ENCODE assay signal across 8 cellular contexts in the genomic region with DNA sequence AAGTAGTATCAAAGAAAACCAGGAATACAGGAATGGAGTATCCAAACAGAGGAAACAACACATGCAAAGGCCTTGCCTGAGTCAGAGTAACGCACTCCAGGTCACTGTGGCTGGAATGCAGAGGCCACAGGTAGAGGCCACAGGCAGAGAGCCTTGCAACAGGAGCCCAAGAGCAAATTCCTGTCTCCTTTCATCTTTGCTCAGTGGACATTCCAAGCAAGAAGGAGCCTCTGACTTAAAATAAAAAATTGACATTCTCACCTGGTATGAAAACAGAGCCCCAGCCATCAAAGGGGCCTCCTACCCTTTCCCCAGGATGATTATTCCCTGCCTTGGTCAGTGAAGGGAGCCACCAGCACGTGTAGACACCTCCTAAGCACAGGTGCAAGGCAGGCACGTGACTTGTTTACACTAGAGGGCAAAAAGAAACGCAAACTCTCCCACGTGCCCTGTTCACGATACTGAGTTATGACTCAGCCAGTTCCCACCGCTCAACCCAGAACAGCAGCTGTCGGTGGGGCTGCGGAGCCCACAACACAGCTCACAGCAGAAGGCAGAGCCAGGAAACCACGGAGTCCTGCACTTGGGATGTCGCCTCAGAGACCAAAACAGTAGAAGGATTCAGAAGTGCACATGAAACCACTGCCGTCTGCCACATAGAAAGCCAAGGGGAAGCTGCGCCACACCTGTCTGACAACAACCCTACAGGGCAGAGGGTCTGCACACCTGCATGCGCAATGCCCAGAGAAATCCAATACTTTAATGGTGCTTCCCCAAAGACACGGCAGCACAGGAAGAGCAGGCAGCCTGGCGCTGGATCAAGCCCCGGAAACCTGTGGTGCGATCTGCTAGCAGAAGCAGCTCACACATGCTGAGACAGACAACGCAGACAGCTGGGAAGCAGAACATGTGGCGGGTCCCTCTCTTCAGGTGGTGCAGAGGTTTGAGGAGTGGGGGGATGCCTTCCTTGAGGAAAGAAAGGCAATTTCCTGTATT. TPM values are rescaled to one million over a fixed set of nuclear protein-coding genes. Genes with fewer than 3 reads are reported as not detected.
DNase-seq lines count a peak whose midpoint lies in the region; ATAC-seq, FAIRE-seq and TF ChIP-seq lines count a peak whose summit lies in the region.

No MANE protein-coding gene starts in this region.

- intact Hi-C loops in thyroid gland (cut with DNase I) = no loop called here

- no peaks in the 10 kb centered on the region for H3K9me3 Mint-ChIP-seq in endodermal cell
- no peaks in the 10 kb centered on the region for H3K9me3 Mint-ChIP-seq in natural killer cell treated with Interleukin-12 subunit alpha and Interleukin-12 subunit beta and Interleukin-15 and Interleukin-18, amount 100 ng/mL, for 72 hours

- H3K9ac ChIP-seq in endodermal cell (ENCODE audit: extremely low read depth, low read length, poor library complexity, severe bottlenecking) = peak overlapping the region; percentile 29

- peak; percentile 8 to 84; a peak in 2 of 5 replicates for TF ChIP-seq EP300 in A549 (IDR thresholded peaks at IDR 0.05)

- TF ChIP-seq POLR2A in A549 (IDR thresholded peaks at IDR 0.05; ENCODE audit: low read length) = no peak
- TF ChIP-seq POLR2A in thyroid gland (IDR thresholded peaks at IDR 0.05) = no peak

- H3K9me3 ChIP-seq in A549 (peaks cover 6% of the 10 kb centered on the region; the same call in 1 of the 3 replicates), endodermal cell (ENCODE audit: control insufficient read depth, low read length) (peaks cover 7% of the 10 kb centered on the region), thyroid gland (no peaks in the 10 kb centered on the region)

- H3K4me3 Mint-ChIP-seq in endodermal cell = no peak overlapping the region
- H3K4me3 Mint-ChIP-seq in natural killer cell treated with Interleukin-12 subunit alpha and Interleukin-12 subunit beta and Interleukin-15 and Interleukin-18, amount 100 ng/mL, for 72 hours = peak overlapping the region; percentile 42

- FAIRE-seq in A549 (lab: Jason Lieb, UNC) = no peak

- H3K4me3 ChIP-seq in A549 (peak overlapping the region; percentile 22; the same call in 1 of the 3 replicates), endodermal cell (ENCODE audit: low read length) (no peak overlapping the region), thyroid gland (replicated peaks in 1 of 3) (no peak overlapping the region)

- H3K27me3 Mint-ChIP-seq in endodermal cell (ENCODE audit: insufficient read depth) = no peaks in the 10 kb centered on the region
- H3K27me3 Mint-ChIP-seq in natural killer cell treated with Interleukin-12 subunit alpha and Interleukin-12 subunit beta and Interleukin-15 and Interleukin-18, amount 100 ng/mL, for 72 hours = peaks cover 17 to 20% of the 10 kb centered on the region in 2 donors

- peak in 1 of 2 experiments; percentile 5; a peak in 2 of 5 replicates for TF ChIP-seq RAD21 in A549 (conservative IDR thresholded peaks at IDR 0.05 in 1 of 2, IDR thresholded peaks at IDR 0.05 in 1 of 2)

- H3K27ac Mint-ChIP-seq in endodermal cell = peak overlapping the region; percentile 83
- no peak overlapping the region for H3K27ac Mint-ChIP-seq in natural killer cell treated with Interleukin-12 subunit alpha and Interleukin-12 subunit beta and Interleukin-15 and Interleukin-18, amount 100 ng/mL, for 72 hours

- no peaks in the 10 kb centered on the region for H3K27me3 ChIP-seq in endodermal cell (ENCODE audit: control insufficient read depth, insufficient read depth, low read length, poor library complexity, severe bottlenecking)
- no peaks in the 10 kb centered on the region for H3K27me3 ChIP-seq in thyroid gland

- H3K36me3 Mint-ChIP-seq in endodermal cell (ENCODE audit: low read depth) = peaks cover 65% of the 10 kb centered on the region
- no peaks in the 10 kb centered on the region for H3K36me3 Mint-ChIP-seq in natural killer cell treated with Interleukin-12 subunit alpha and Interleukin-12 subunit beta and Interleukin-15 and Interleukin-18, amount 100 ng/mL, for 72 hours

- TF ChIP-seq CTCF in A549 (IDR thresholded peaks at IDR 0.05) = no peak
- TF ChIP-seq CTCF in endodermal cell (conservative IDR thresholded peaks at IDR 0.05) = no peak
- no peak for TF ChIP-seq CTCF in thyroid gland (IDR thresholded peaks at IDR 0.05)

- H3K4me1 ChIP-seq in A549 (peaks cover 85% of the 10 kb centered on the region), endodermal cell (ENCODE audit: control insufficient read depth, insufficient read depth, low read length) (peaks cover 42% of the 10 kb centered on the region), thyroid gland (peaks cover 8 to 44% of the 10 kb centered on the region in 2 donors)

- CTCF ChIA-PET in A549 (lab: Yijun Ruan, JAX) = interaction anchor here (0.8 to 3.1 kb wide), 9 partner anchors 8 to 74 kb away, joined by 3 to 12 read pairs (median 5); no protein-coding TSS in a partner anchor

- peak overlapping the region; percentile 93 to 94 for H3K27ac ChIP-seq in A549
- peak overlapping the region; percentile 3 for H3K27ac ChIP-seq in endodermal cell (ENCODE audit: low read depth, low read length)
- H3K27ac ChIP-seq in thyroid gland = peak overlapping the region in 2 of 3 donors; percentile 31 to 55

- H3K36me3 ChIP-seq in endodermal cell (ENCODE audit: control insufficient read depth, insufficient read depth, low read length) = peaks cover 93% of the 10 kb centered on the region
- no peaks in the 10 kb centered on the region for H3K36me3 ChIP-seq in thyroid gland

- peak; percentile 61 to 91 for DNase-seq in A549 (ENCODE audit: low read depth in 1 of 2, low spot score in 1 of 2)
- peak; percentile 61 for DNase-seq in NCI-H226
- peak; percentile 5 to 19 for DNase-seq in activated CD8-positive, alpha-beta memory T cell treated with anti-CD3 and anti-CD28 coated beads for 4 hours (ENCODE audit: low read depth in 2 of 2)
- DNase-seq in endodermal cell = peak; percentile 86
- DNase-seq in natural killer cell treated with Interleukin-12 subunit alpha and Interleukin-12 subunit beta and Interleukin-15 and Interleukin-18, amount 100 ng/mL, for 72 hours (ENCODE audit: low spot score) = no peak
- no peak for DNase-seq in thyroid gland

- peaks cover 61% of the 10 kb centered on the region for H3K4me1 Mint-ChIP-seq in endodermal cell
- H3K4me1 Mint-ChIP-seq in natural killer cell treated with Interleukin-12 subunit alpha and Interleukin-12 subunit beta and Interleukin-15 and Interleukin-18, amount 100 ng/mL, for 72 hours (ENCODE audit: low read depth in 2 of 2) = peaks cover 12 to 21% of the 10 kb centered on the region in 2 donors

- POLR2A ChIA-PET in A549 (lab: Yijun Ruan, JAX) = interaction anchor here (1.0 to 1.6 kb wide), 4 partner anchors 11 to 52 kb away, joined by 3 to 8 read pairs (median 4); a partner anchor contains a TSS

- WGBS in A549 (ENCODE audit: missing lambda C conversion rate) = 25% methylated on average over 17 of the region's 20 CpGs
- 52 to 72% methylated on average over 15 to 20 of the region's 20 CpGs for WGBS in endodermal cell (ENCODE audit: insufficient coverage in 1 of 2, insufficient read length in 1 of 2), 2 experiments
- 68 to 74% methylated on average over 20 of the region's 20 CpGs for WGBS in thyroid gland, 2 donors

- peak overlapping the region; percentile 67 for H3K4me2 ChIP-seq in A549

- ATAC-seq in A549 = peak; percentile 36 to 37
- ATAC-seq in GM18909 (IDR thresholded peaks at IDR 0.05; ENCODE audit: poor library complexity, unreplicated experiment) = peak; percentile 94
- ATAC-seq in HG03135 (IDR thresholded peaks at IDR 0.05; ENCODE audit: unreplicated experiment) = peak; percentile 93
- ATAC-seq in natural killer cell treated with Interleukin-12 subunit alpha and Interleukin-12 subunit beta and Interleukin-15 and Interleukin-18, amount 100 ng/mL, for 72 hours = peak; percentile 58 to 81

TF ChIP-seq in A549, 52 proteins besides CTCF, POLR2A, EP300 and RAD21 (continues in another document):
- TF ChIP-seq NPAS2 (CRISPR knock-in tag; IDR thresholded peaks at IDR 0.05; ENCODE audit: borderline replicate concordance) (peak; percentile 89), MAZ (IDR thresholded peaks at IDR 0.05; ENCODE audit: borderline replicate concordance, low read depth, low read length) (no peak), HOXB5 (CRISPR knock-in tag; IDR thresholded peaks at IDR 0.05) (peak; percentile 79), HDAC2 (IDR thresholded peaks at IDR 0.05) (no peak), TFCP2L1 (CRISPR knock-in tag; IDR thresholded peaks at IDR 0.05) (peak; percentile 46; the same call in 1 of the 2 replicates), CHD4 (IDR thresholded peaks at IDR 0.05; ENCODE audit: borderline replicate concordance) (no peak)
- TF ChIP-seq, protein P1, sequence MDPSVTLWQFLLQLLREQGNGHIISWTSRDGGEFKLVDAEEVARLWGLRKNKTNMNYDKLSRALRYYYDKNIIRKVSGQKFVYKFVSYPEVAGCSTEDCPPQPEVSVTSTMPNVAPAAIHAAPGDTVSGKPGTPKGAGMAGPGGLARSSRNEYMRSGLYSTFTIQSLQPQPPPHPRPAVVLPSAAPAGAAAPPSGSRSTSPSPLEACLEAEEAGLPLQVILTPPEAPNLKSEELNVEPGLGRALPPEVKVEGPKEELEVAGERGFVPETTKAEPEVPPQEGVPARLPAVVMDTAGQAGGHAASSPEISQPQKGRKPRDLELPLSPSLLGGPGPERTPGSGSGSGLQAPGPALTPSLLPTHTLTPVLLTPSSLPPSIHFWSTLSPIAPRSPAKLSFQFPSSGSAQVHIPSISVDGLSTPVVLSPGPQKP (IDR thresholded peaks at IDR 0.05; ENCODE audit: low read depth, low read length) = no peak

RNA-seq across cellular contexts. Expression of a gene that starts 52.1 kb away (rescaled TPM):
- 260 and 476 TPM in 2 replicates for polyA plus RNA-seq in A549 (2011; rRNA removed)
- 393 and 412 TPM in 2 replicates for polyA plus RNA-seq in A549 (2012; cell fraction: cytosol; rRNA removed)
- 508 and 526 TPM in 2 replicates for polyA plus RNA-seq in A549 (2012; cell fraction: nucleus; rRNA removed)
- polyA plus RNA-seq in A549 (2017; fragmentation: RNase III; extraction: RNeasy Plus Mini Kit Qiagen cat#74134 plus additional on column Dnase treatment) = 174 to 209 TPM (median 201 TPM) in 3 replicates
- polyA minus RNA-seq in A549 (2011; rRNA and poly(A)+ RNA removed) = 629 and 645 TPM in 2 replicates
- total RNA-seq in endodermal cell = 100 to 1,000 TPM; 262 to 329 TPM
- polyA plus RNA-seq in endodermal cell (2013, experiment 1 of 2) = 62.0 TPM
- 71.0 TPM for polyA plus RNA-seq in endodermal cell (2013, experiment 2 of 2)
- total RNA-seq in natural killer cell treated with Interleukin-12 subunit alpha and Interleukin-12 subunit beta and Interleukin-15 and Interleukin-18, amount 100 ng/mL, for 72 hours = under 1 TPM in 1 of 2 donors, not detected in 1; 0.17 TPM
- total RNA-seq in thyroid gland = 100 to 1,000 TPM in 3 of 4 donors, 10 to 100 TPM in 1; 79.2 to 122 (median 110) TPM

Comparison
In these comparisons a context has a peak if more than half of its experiments do, and no peak if none do; other contexts are left out.
1. ATAC-seq: peak in every context shown above with its lines; median percentile 94 in GM18909; 93 in HG03135; 70 in natural killer cell treated with Interleukin-12 subunit alpha and Interleukin-12 subunit beta and Interleukin-15 and Interleukin-18, amount 100 ng/mL, for 72 hours; 36 in A549.
2. DNase-seq: peak in A549 (2 of 2), NCI-H226 (single experiment), activated CD8-positive, alpha-beta memory T cell treated with anti-CD3 and anti-CD28 coated beads for 4 hours (2 of 2) and endodermal cell (single experiment); none in natural killer cell treated with Interleukin-12 subunit alpha and Interleukin-12 subunit beta and Interleukin-15 and Interleukin-18, amount 100 ng/mL, for 72 hours (single experiment) and thyroid gland (0 of 2).
3. H3K27ac ChIP-seq: peak in every context shown above with its lines; median percentile 94 in A549; 43 in thyroid gland; 3 in endodermal cell.
4. RNA of a gene that starts 52.1 kb away (total RNA-seq): 262 to 329 TPM in endodermal cell and 79.2 to 122 TPM in thyroid gland; 0.17 TPM in natural killer cell treated with Interleukin-12 subunit alpha and Interleukin-12 subunit beta and Interleukin-15 and Interleukin-18, amount 100 ng/mL, for 72 hours; every median in the first group is over 10 times any median in the second.